ENCODE assay signal across 9 cellular contexts in genomic region chr19:49643466-49643865, GRCh38. TPM values are rescaled to one million over a fixed set of nuclear protein-coding genes. Genes with fewer than 3 reads are reported as not detected.
DNase-seq lines count a peak whose midpoint lies in the region; ATAC-seq and TF ChIP-seq lines count a peak whose summit lies in the region.
"Had no signal": no experiment of that assay in that cellular context is flagged by ENCODE, and none has a peak within 500 bp of the region (broad histone marks: within the 10 kb centered on the region; RNA-seq: fewer than 3 reads in every experiment).

No MANE protein-coding gene starts in this region.

- H3K9ac ChIP-seq in endodermal cell (ENCODE audit: extremely low read depth, low read length, poor library complexity, severe bottlenecking) = no peak overlapping the region

- CTCF ChIA-PET in activated CD8-positive, alpha-beta memory T cell treated with anti-CD3 and anti-CD28 coated beads, Interleukin-2, amount 10 ng/mL, durations not matched to agents 7 days and 5 days (lab: Charles Lee) = interaction anchor here (0.6 to 4.9 kb wide), 8 partner anchors 12 to 140 kb away, joined by 3 to 54 read pairs (median 4); partner anchors contain the start of gene PRMT1
- CTCF ChIA-PET in PC-9 (lab: Charles Lee) = no interaction called here

- peaks cover 24% of the 10 kb centered on the region for H3F3A ChIP-seq in PC-9 (ENCODE audit: insufficient read depth, low read depth)

- H3K4me3 Mint-ChIP-seq in activated CD8-positive, alpha-beta memory T cell treated with anti-CD3 and anti-CD28 coated beads, Interleukin-2, amount 10 ng/mL, durations not matched to agents 7 days and 5 days = peak overlapping the region; percentile 93
- peak overlapping the region; percentile 99 for H3K4me3 Mint-ChIP-seq in endodermal cell

- peaks cover 11% of the 10 kb centered on the region for H3K36me3 ChIP-seq in PC-9 (ENCODE audit: low read depth)
- peaks cover 42% of the 10 kb centered on the region for H3K36me3 ChIP-seq in endodermal cell (ENCODE audit: control insufficient read depth, insufficient read depth, low read length)
- H3K36me3 ChIP-seq in psoas muscle (ENCODE audit: insufficient read depth in 1 of 2, low read depth in 1 of 2) = peaks cover 3 to 35% of the 10 kb centered on the region in 2 donors

- no peak overlapping the region for H2AFZ ChIP-seq in PC-9

- H3K27me3 ChIP-seq in PC-9 (ENCODE audit: insufficient read depth, low read depth) (no peaks in the 10 kb centered on the region), endodermal cell (ENCODE audit: control insufficient read depth, insufficient read depth, low read length, poor library complexity, severe bottlenecking) (no peaks in the 10 kb centered on the region), psoas muscle (ENCODE audit: insufficient read depth in 3 of 3, low read length in 2 of 3) (no peaks in the 10 kb centered on the region)

- 0 out of 2 replicates have a peak overlapping the region, but pooled peaks have one; percentile 65 for H3K27ac ChIP-seq in PC-9
- H3K27ac ChIP-seq in endodermal cell (ENCODE audit: low read depth, low read length) = no peak overlapping the region
- peak overlapping the region; percentile 98 for H3K27ac ChIP-seq in psoas muscle

- no peaks in the 10 kb centered on the region for H3K9me3 Mint-ChIP-seq in activated CD8-positive, alpha-beta memory T cell treated with anti-CD3 and anti-CD28 coated beads, Interleukin-2, amount 10 ng/mL, durations not matched to agents 7 days and 5 days (ENCODE audit: low read depth)
- no peaks in the 10 kb centered on the region for H3K9me3 Mint-ChIP-seq in endodermal cell

- peak; percentile 58 for DNase-seq in activated CD8-positive, alpha-beta memory T cell treated with anti-CD3 and anti-CD28 coated beads, Interleukin-2, amount 10 ng/mL, durations not matched to agents 7 days and 5 days
- no peak for DNase-seq in activated CD8-positive, alpha-beta memory T cell treated with anti-CD3 and anti-CD28 coated beads, Interleukin-2, amount 50 U/mL, for 4 hours
- no peak for DNase-seq in PC-9
- DNase-seq in endodermal cell = no peak
- peak in 1 of 2 donors; percentile 39 for DNase-seq in psoas muscle
- DNase-seq in globus pallidus (ENCODE audit: low spot score) = no peak
- DNase-seq: dermis blood vessel endothelial cell had no signal

- peak overlapping the region; percentile 99 for H3K4me2 ChIP-seq in PC-9

- H3K4me1 Mint-ChIP-seq in activated CD8-positive, alpha-beta memory T cell treated with anti-CD3 and anti-CD28 coated beads, Interleukin-2, amount 10 ng/mL, durations not matched to agents 7 days and 5 days = peaks cover 40% of the 10 kb centered on the region
- H3K4me1 Mint-ChIP-seq in endodermal cell = peaks cover 39% of the 10 kb centered on the region

- no peaks in the 10 kb centered on the region for H3K9me2 ChIP-seq in PC-9 (ENCODE audit: insufficient read depth)

- no TSS peak for BruUV-seq in PC-9 (replicated peaks; lab: Mats Ljungman, UMichigan)

- no peak for TF ChIP-seq CTCF in PC-9 (conservative IDR thresholded peaks at IDR 0.05)
- no peak for TF ChIP-seq CTCF in endodermal cell (conservative IDR thresholded peaks at IDR 0.05)
- no peak for TF ChIP-seq CTCF in psoas muscle (IDR thresholded peaks at IDR 0.05)

- H3K4me3 ChIP-seq in PC-9 (peak overlapping the region; percentile 97; the same call in 1 of the 2 replicates), endodermal cell (ENCODE audit: low read length) (peak overlapping the region; percentile 97), psoas muscle (peak overlapping the region; percentile 80)

- H3K36me3 Mint-ChIP-seq in activated CD8-positive, alpha-beta memory T cell treated with anti-CD3 and anti-CD28 coated beads, Interleukin-2, amount 10 ng/mL, durations not matched to agents 7 days and 5 days = peaks cover 7% of the 10 kb centered on the region
- peaks cover 30% of the 10 kb centered on the region for H3K36me3 Mint-ChIP-seq in endodermal cell (ENCODE audit: low read depth)

- intact Hi-C loops in PC-9 (cut with micrococcal nuclease; ENCODE audit: unreplicated experiment) = loop anchor here (5.0 to 10.0 kb wide), 2 partner anchors 649 to 771 kb away; partner anchors contain the start of genes GYS1, PPP1R15A and RUVBL2
- intact Hi-C loops in psoas muscle (cut with DNase I) = loop anchor here in 1 of 2 donors (5.0 kb wide), 1 partner anchor 191 kb away; the partner anchor contains the start of genes ALDH16A1 and PIH1D1

- peaks cover 63% of the 10 kb centered on the region for H3K79me2 ChIP-seq in PC-9 (ENCODE audit: low read depth)

- POLR2A ChIA-PET in PC-9 (lab: Charles Lee; ENCODE audit: unreplicated experiment) = no interaction called here

- H3K27me3 Mint-ChIP-seq in activated CD8-positive, alpha-beta memory T cell treated with anti-CD3 and anti-CD28 coated beads, Interleukin-2, amount 10 ng/mL, durations not matched to agents 7 days and 5 days = peaks cover 3% of the 10 kb centered on the region
- peaks cover 11% of the 10 kb centered on the region for H3K27me3 Mint-ChIP-seq in endodermal cell (ENCODE audit: insufficient read depth)

- H4K20me1 ChIP-seq in PC-9 (ENCODE audit: insufficient read depth) = peaks cover 31% of the 10 kb centered on the region

- ATAC-seq in activated CD8-positive, alpha-beta memory T cell treated with anti-CD3 and anti-CD28 coated beads, Interleukin-2, amount 10 ng/mL, durations not matched to agents 7 days and 5 days = no peak
- ATAC-seq in psoas muscle (no peak), GM19452 (IDR thresholded peaks at IDR 0.05; ENCODE audit: unreplicated experiment) (no peak), HG03565 (IDR thresholded peaks at IDR 0.05; ENCODE audit: unreplicated experiment) (no peak)

- H3K27ac Mint-ChIP-seq in activated CD8-positive, alpha-beta memory T cell treated with anti-CD3 and anti-CD28 coated beads, Interleukin-2, amount 10 ng/mL, durations not matched to agents 7 days and 5 days = peak overlapping the region; percentile 99
- peak overlapping the region; percentile 29 for H3K27ac Mint-ChIP-seq in endodermal cell

- WGBS in endodermal cell (ENCODE audit: insufficient coverage in 1 of 2, insufficient read length in 1 of 2), 2 experiments = 86 to 100% methylated on average over 1 to 2 of the region's 2 CpGs
- 58 to 67% (median 66%) methylated on average over 2 of the region's 2 CpGs for WGBS in psoas muscle, 3 donors

- H3K9me3 ChIP-seq in PC-9 (ENCODE audit: insufficient read depth, low read depth) = no peaks in the 10 kb centered on the region
- H3K9me3 ChIP-seq in endodermal cell (ENCODE audit: control insufficient read depth, low read length) = no peaks in the 10 kb centered on the region
- H3K9me3 ChIP-seq in psoas muscle = no peaks in the 10 kb centered on the region

- H3K4me1 ChIP-seq in PC-9 (replicated peaks; ENCODE audit: insufficient read depth) = peaks cover 28% of the 10 kb centered on the region
- H3K4me1 ChIP-seq in endodermal cell (ENCODE audit: control insufficient read depth, insufficient read depth, low read length) = peaks cover 4% of the 10 kb centered on the region
- peaks cover 28% of the 10 kb centered on the region for H3K4me1 ChIP-seq in psoas muscle

RNA-seq across cellular contexts. Expression of gene SCAF1, which starts 1.5 kb away (rescaled TPM):
- 10 to 100 TPM; 78.8 to 79.3 TPM for total RNA-seq in activated CD8-positive, alpha-beta memory T cell treated with anti-CD3 and anti-CD28 coated beads, Interleukin-2, amount 10 ng/mL, durations not matched to agents 7 days and 5 days
- total RNA-seq in PC-9 (2021) (86.9 and 91.3 TPM in 2 replicates), endodermal cell (10 to 100 TPM; 84.8 to 94.5 TPM), psoas muscle (10 to 100 TPM; 45.5 to 72.9 (median 61.0) TPM)
- polyA plus RNA-seq in endodermal cell (2013, experiment 1 of 2) = 44.7 TPM
- 40.4 TPM for polyA plus RNA-seq in endodermal cell (2013, experiment 2 of 2)
- 10 to 100 TPM; 23.0 to 32.5 (median 23.8) TPM for polyA plus RNA-seq in psoas muscle

RNA-seq across cellular contexts. Expression of gene RRAS, which starts 3.5 kb away (rescaled TPM):
- 1 to 10 TPM; 6.6 to 9.6 TPM for total RNA-seq in activated CD8-positive, alpha-beta memory T cell treated with anti-CD3 and anti-CD28 coated beads, Interleukin-2, amount 10 ng/mL, durations not matched to agents 7 days and 5 days
- total RNA-seq in PC-9 (2021) = 36.6 and 40.6 TPM in 2 replicates
- total RNA-seq in endodermal cell = 1 to 10 TPM; 5.8 to 7.3 TPM
- polyA plus RNA-seq in endodermal cell (2013, experiment 1 of 2) = 18.7 TPM
- 22.4 TPM for polyA plus RNA-seq in endodermal cell (2013, experiment 2 of 2)
- total RNA-seq in psoas muscle = 10 to 100 TPM; 22.6 to 57.0 (median 42.5) TPM
- 10 to 100 TPM; 39.9 to 49.8 (median 48.4) TPM for polyA plus RNA-seq in psoas muscle

RNA-seq across cellular contexts. Expression of gene IRF3, which starts 22.2 kb away (rescaled TPM):
- 100 to 1,000 TPM; 159 to 170 TPM for total RNA-seq in activated CD8-positive, alpha-beta memory T cell treated with anti-CD3 and anti-CD28 coated beads, Interleukin-2, amount 10 ng/mL, durations not matched to agents 7 days and 5 days
- 181 and 220 TPM in 2 replicates for total RNA-seq in PC-9 (2021)
- 100 to 1,000 TPM; 127 to 128 TPM for total RNA-seq in endodermal cell
- polyA plus RNA-seq in endodermal cell (2013, experiment 1 of 2) = 58.7 TPM
- 66.6 TPM for polyA plus RNA-seq in endodermal cell (2013, experiment 2 of 2)
- 10 to 100 TPM; 10.3 to 22.1 (median 14.4) TPM for total RNA-seq in psoas muscle
- 10 to 100 TPM; 18.2 to 26.5 (median 21.7) TPM for polyA plus RNA-seq in psoas muscle

RNA-seq across cellular contexts. Expression of gene BCL2L12, which starts 22.3 kb away (rescaled TPM):
- 10 to 100 TPM; 90.6 to 94.5 TPM for total RNA-seq in activated CD8-positive, alpha-beta memory T cell treated with anti-CD3 and anti-CD28 coated beads, Interleukin-2, amount 10 ng/mL, durations not matched to agents 7 days and 5 days
- total RNA-seq in PC-9 (2021) (80.3 and 84.8 TPM in 2 replicates), endodermal cell (100 to 1,000 TPM in 1 of 2 donors, 10 to 100 TPM in 1; 91.8 to 101 TPM), psoas muscle (10 to 100 TPM; 13.0 to 21.5 (median 15.8) TPM)
- polyA plus RNA-seq in endodermal cell (2013, experiment 1 of 2) = 81.0 TPM
- polyA plus RNA-seq in endodermal cell (2013, experiment 2 of 2) = 68.6 TPM
- polyA plus RNA-seq in psoas muscle = 10 to 100 TPM; 28.3 to 42.7 (median 35.0) TPM

RNA-seq across cellular contexts. Expression of gene PRMT1, which starts 33.6 kb away (rescaled TPM):
- 100 to 1,000 TPM; 145 to 257 TPM for total RNA-seq in activated CD8-positive, alpha-beta memory T cell treated with anti-CD3 and anti-CD28 coated beads, Interleukin-2, amount 10 ng/mL, durations not matched to agents 7 days and 5 days
- total RNA-seq in PC-9 (2021) (228 and 261 TPM in 2 replicates), endodermal cell (100 to 1,000 TPM; 343 to 362 TPM), psoas muscle (100 to 1,000 TPM; 180 to 259 (median 198) TPM)
- polyA plus RNA-seq in endodermal cell (2013, experiment 1 of 2) = 417 TPM
- 408 TPM for polyA plus RNA-seq in endodermal cell (2013, experiment 2 of 2)
- 100 to 1,000 TPM; 139 to 424 (median 208) TPM for polyA plus RNA-seq in psoas muscle
